In genomic region chr10:113320980-113321379, GRCh38 we compare ENCODE assay signal across 28 cellular contexts.
A peak's percentile ranks its signal among the peaks of the same experiment; 100 is the strongest.
DNase-seq lines count a peak whose midpoint lies in the region; ATAC-seq and TF ChIP-seq lines count a peak whose summit lies in the region.
"Had no signal": no experiment of that assay in that cellular context is flagged by ENCODE, and none has a peak within 500 bp of the region (broad histone marks: within the 10 kb centered on the region; RNA-seq: fewer than 3 reads in every experiment).

No MANE protein-coding gene starts in this region.

- H3K9me3 ChIP-seq in left lung (no peaks in the 10 kb centered on the region), colonic mucosa (no peaks in the 10 kb centered on the region)
- H3K9me3 ChIP-seq: Peyer's patch, suprapubic skin had no signal

- peak; percentile 53 for ATAC-seq in left lung
- peak; percentile 47 for ATAC-seq in sciatic nerve
- ATAC-seq in GM21737 (IDR thresholded peaks at IDR 0.05; ENCODE audit: unreplicated experiment): no peak
- ATAC-seq: left colon had no signal

- H3K36me3 ChIP-seq in left lung (no peaks in the 10 kb centered on the region), H7 (replicated peaks; ENCODE audit: control insufficient read depth, insufficient read depth, low read length) (no peaks in the 10 kb centered on the region), colonic mucosa (no peaks in the 10 kb centered on the region)
- H3K36me3 ChIP-seq: Peyer's patch, SJCRH30, suprapubic skin, WERI-Rb-1 had no signal

- H3K27me3 ChIP-seq in left lung (no peaks in the 10 kb centered on the region), H7 (ENCODE audit: control insufficient read depth, insufficient read depth, low read length) (no peaks in the 10 kb centered on the region), colonic mucosa (no peaks in the 10 kb centered on the region)
- H3K27me3 ChIP-seq: Peyer's patch, SJCRH30 had no signal

- H3K4me1 ChIP-seq in left lung (peaks cover 0 to 21% of the 10 kb centered on the region in 2 donors), colonic mucosa (no peaks in the 10 kb centered on the region)
- H3K4me1 ChIP-seq: Peyer's patch had no signal

- DNase-seq in SIG-M5 treated with dmso at 0.1 percent for 504 hours (lab: John Stamatoyannopoulos, UW; ENCODE audit: unreplicated experiment) (peak; percentile 54), SIG-M5 (lab: John Stamatoyannopoulos, UW) (no peak), NOMO-1 treated with DMSO at 0.1 percent for 48 hours (lab: John Stamatoyannopoulos, UW; ENCODE audit: unreplicated experiment) (peak; percentile 86), left lung (no peak), sciatic nerve (ENCODE audit: low spot score) (no peak), H7 (no peak), colonic mucosa (no peak)
- DNase-seq: activated CD4-positive, alpha-beta T cell treated with anti-CD3 and anti-CD28 coated beads for 4 hours; activated T-cell treated with anti-CD3 and anti-CD28 coated beads for 4 hours; CD4-positive, alpha-beta T cell; DND-41; effector CD4-positive, alpha-beta T cell; HCEC 1CT; KBM-7; NCI-H2029; NCI-H524 treated with DMSO at 0.1 percent for 48 hours; NK-92 treated with Interleukin-12 subunit alpha and Interleukin-12 subunit beta, amount 100 ng/mL, for 24 hours; Peyer's patch; SJCRH30; stimulated activated naive B cell treated with anti-CD40 and anti-IgM and Interleukin-4, amounts not matched to agents 10 μg/mL and 1 μg/mL and 100 μg/mL, for 72 hours; SW 1271; T1000; WERI-Rb-1 had no signal

- H3K4me3 ChIP-seq in left lung (no peak overlapping the region), H7 (ENCODE audit: insufficient read depth, low read depth, low read length) (no peak overlapping the region), colonic mucosa (no peak overlapping the region)
- H3K4me3 ChIP-seq: Peyer's patch, SJCRH30, suprapubic skin had no signal

- TF ChIP-seq CTCF in left lung (IDR thresholded peaks at IDR 0.05) (no peak), colonic mucosa (IDR thresholded peaks at IDR 0.05) (no peak)

- no peak overlapping the region for H3K9ac ChIP-seq in colonic mucosa (ENCODE audit: low read depth in 2 of 2, low read length in 2 of 2)

- intact Hi-C loops in left lung (cut with DNase I) (no loop called here), sciatic nerve (cut with DNase I) (no loop called here), colonic mucosa (cut with DNase I) (no loop called here)

- peak overlapping the region in 1 of 2 donors; percentile 61 for H3K27ac ChIP-seq in left lung
- H3K27ac ChIP-seq in colonic mucosa: no peak overlapping the region
- H3K27ac ChIP-seq: 22Rv1, HL-60, Peyer's patch, SJCRH30, suprapubic skin, WERI-Rb-1 had no signal

Comparison
In these comparisons a context has a peak if more than half of its experiments do, and no peak if none do; other contexts are left out.
1. DNase-seq: peak in SIG-M5 treated with dmso at 0.1 percent for 504 hours (single experiment) and NOMO-1 treated with DMSO at 0.1 percent for 48 hours (single experiment); none in SIG-M5 (single experiment), left lung (0 of 2), sciatic nerve (single experiment), H7 (single experiment) and colonic mucosa (single experiment).